In the genomic region with DNA sequence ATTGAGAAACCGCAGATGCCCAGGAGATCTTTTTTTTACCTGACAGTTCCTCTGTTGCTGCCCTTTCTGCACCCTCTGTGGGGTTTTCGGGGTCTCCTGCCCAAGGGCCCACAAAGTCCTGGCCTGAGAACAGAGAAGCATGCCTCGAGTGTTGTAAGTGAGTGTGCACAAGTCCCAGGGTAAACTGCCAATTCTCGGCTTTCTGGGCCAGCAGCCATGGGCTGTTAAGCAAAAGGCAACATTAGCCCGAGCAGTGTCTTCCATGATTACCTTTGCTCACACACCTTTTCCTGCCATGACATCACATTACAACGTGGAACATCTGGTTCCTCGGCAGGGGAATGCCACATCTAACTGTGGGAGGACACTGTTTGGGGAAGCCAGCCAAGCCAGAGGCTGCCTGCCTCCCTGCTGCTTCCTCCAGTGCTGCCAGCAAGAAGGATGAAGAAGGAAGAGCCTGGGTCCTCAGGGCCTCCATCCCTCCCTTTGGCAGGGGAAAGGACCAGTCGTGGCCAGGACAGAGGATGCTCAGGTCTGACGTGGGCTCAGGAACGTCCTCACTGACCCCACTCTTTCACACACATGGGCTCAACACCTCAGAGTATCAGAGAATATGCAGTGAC, we compare ENCODE assay signal across 25 cellular contexts.
"Had no signal": no experiment of that assay in that cellular context is flagged by ENCODE, and none has a peak within 500 bp of the region (broad histone marks: within the 10 kb centered on the region; RNA-seq: fewer than 3 reads in every experiment).

No MANE protein-coding gene starts in this region.

- DNase-seq: activated CD4-positive, alpha-beta memory T cell treated with anti-CD3 and anti-CD28 coated beads, Interleukin-2, amount 10 ng/mL, durations not matched to agents 7 days and 5 days; activated CD4-positive, alpha-beta T cell treated with anti-CD3 and anti-CD28 coated beads for 1 hour; activated CD4-positive, alpha-beta T cell treated with anti-CD3 and anti-CD28 coated beads, Interleukin-2, amount 10 ng/mL, durations not matched to agents 7 days and 5 days; activated CD8-positive, alpha-beta memory T cell treated with anti-CD3 and anti-CD28 coated beads, Interleukin-2, amount 50 U/mL, for 48 hours; activated gamma-delta T cell; activated naive CD8-positive, alpha-beta T cell treated with anti-CD3 and anti-CD28 coated beads, Interleukin-2, amount 50 U/mL, for 24 hours; activated T-cell treated with anti-CD3 and anti-CD28 coated beads, Interleukin-2, amount 50 U/mL, for 24 hours; cerebellar nuclear complex; colonic mucosa; effector CD8-positive, alpha-beta T cell; erythroblast; islet precursor cell; lower lobe of right lung; mesendoderm; stimulated activated CD4-positive, alpha-beta T cell treated with anti-CD3 and anti-CD28 coated beads, Interleukin-4, amount 100 ng/mL, for 24 hours; stimulated activated naive CD8-positive, alpha-beta T cell treated with anti-CD3 and anti-CD28 coated beads, Interleukin-15, amount 100 ng/mL, for 72 hours; T-helper 9 cell had no signal

- H2AFZ ChIP-seq: hepatocyte had no signal

- H3K9me3 ChIP-seq: colonic mucosa, gastroesophageal sphincter, lower lobe of right lung, tibial nerve had no signal

- FAIRE-seq: bronchial epithelial cell, endometrium had no signal

- H3K79me2 ChIP-seq: hepatocyte had no signal

- H3K4me1 ChIP-seq: colonic mucosa, gastroesophageal sphincter, lower lobe of right lung, tibial nerve had no signal

- H3K4me3 ChIP-seq: colonic mucosa, gastroesophageal sphincter, hepatocyte, lower lobe of right lung, skin epidermis, tibial nerve had no signal

- H3K4me2 ChIP-seq: hepatocyte had no signal

- H3K27ac ChIP-seq: colonic mucosa, gastroesophageal sphincter, hepatocyte, lower lobe of right lung, skin epidermis, tibial nerve had no signal

- H3K36me3 ChIP-seq: colonic mucosa, gastroesophageal sphincter, lower lobe of right lung, tibial nerve had no signal

- H3K27me3 ChIP-seq: colonic mucosa, gastroesophageal sphincter, hepatocyte, tibial nerve had no signal

- ATAC-seq: activated naive CD8-positive, alpha-beta T cell treated with anti-CD3 and anti-CD28 coated beads, Interleukin-2, amount 50 U/mL, for 24 hours; gastroesophageal sphincter; lower lobe of right lung; sciatic nerve; stimulated activated memory B cell treated with anti-CD40 and anti-IgM and Interleukin-4, amounts not matched to agents 10 μg/mL and 1 μg/mL and 100 μg/mL, for 72 hours; stimulated activated naive CD8-positive, alpha-beta T cell treated with anti-CD3 and anti-CD28 coated beads, Interleukin-15, amount 100 ng/mL, for 72 hours had no signal
